In the genomic region with DNA sequence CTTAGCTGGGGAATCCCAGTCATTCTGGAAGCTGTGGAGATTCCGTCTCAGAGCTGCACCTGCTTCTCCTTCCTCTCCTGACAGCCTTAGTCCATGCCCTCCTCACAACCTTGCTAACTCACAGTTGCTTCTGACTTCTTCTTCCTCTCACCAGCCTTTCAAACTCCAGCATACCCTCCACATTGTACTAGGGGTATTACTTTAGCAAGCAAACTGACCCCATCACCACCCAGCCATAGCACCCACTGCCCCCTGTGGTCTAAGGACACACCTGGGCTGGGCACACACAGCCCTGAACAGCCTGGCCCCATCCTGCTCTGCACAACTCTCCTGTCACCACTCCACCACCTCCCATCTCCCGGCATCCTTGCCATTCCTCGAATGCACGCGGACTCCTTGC, we compare ENCODE assay signal across 28 cellular contexts.
"Had no signal": no experiment of that assay in that cellular context is flagged by ENCODE, and none has a peak within 500 bp of the region (broad histone marks: within the 10 kb centered on the region; RNA-seq: fewer than 3 reads in every experiment).

No MANE protein-coding gene starts in this region.

- H3K27ac ChIP-seq: stomach, suprapubic skin, testis, thoracic aorta, thyroid gland, tibial artery, tibial nerve, transverse colon, upper lobe of left lung, upper lobe of right lung, uterus, vagina had no signal

- H3K4me1 Mint-ChIP-seq: stimulated activated effector memory CD8-positive, alpha-beta T cell treated with anti-CD3 and anti-CD28 coated beads, Interleukin-12 subunit alpha, Interleukin-12 subunit beta, amount 100 ng/mL, for 72 hours; stimulated activated memory B cell treated with anti-CD40 and anti-IgM and Interleukin-4, amounts not matched to agents 10 μg/mL and 1 μg/mL and 100 μg/mL, for 72 hours; stimulated activated naive B cell treated with anti-CD40 and anti-IgM and Interleukin-4, amounts not matched to agents 10 μg/mL and 1 μg/mL and 100 μg/mL, for 72 hours; stimulated activated naive CD8-positive, alpha-beta T cell treated with anti-CD3 and anti-CD28 coated beads, Interleukin-15, amount 100 ng/mL, for 72 hours had no signal

- H3K36me3 Mint-ChIP-seq: stimulated activated effector memory CD8-positive, alpha-beta T cell treated with anti-CD3 and anti-CD28 coated beads, Interleukin-12 subunit alpha, Interleukin-12 subunit beta, amount 100 ng/mL, for 72 hours; stimulated activated memory B cell treated with anti-CD40 and anti-IgM and Interleukin-4, amounts not matched to agents 10 μg/mL and 1 μg/mL and 100 μg/mL, for 72 hours; stimulated activated naive B cell treated with anti-CD40 and anti-IgM and Interleukin-4, amounts not matched to agents 10 μg/mL and 1 μg/mL and 100 μg/mL, for 72 hours; type B pancreatic cell had no signal

- DNase-seq: stimulated activated CD4-positive, alpha-beta T cell treated with anti-CD3 and anti-CD28 coated beads, Interleukin-2, amount 100 ng/mL, for 48 hours; stimulated activated CD4-positive, alpha-beta T cell treated with anti-CD3 and anti-CD28 coated beads, Interleukin-4, amount 100 ng/mL, for 1 hour; stimulated activated CD4-positive, alpha-beta T cell treated with anti-CD3 and anti-CD28 coated beads, Interleukin-4, amount 100 ng/mL, for 24 hours; stimulated activated CD4-positive, alpha-beta T cell treated with anti-CD3 and anti-CD28 coated beads, Interleukin-4, amount 100 ng/mL, for 4 hours; stimulated activated CD8-positive, alpha-beta memory T cell treated with anti-CD3 and anti-CD28 coated beads, Interleukin-4, amount 100 ng/mL, for 48 hours; stimulated activated naive B cell treated with anti-CD40 and anti-IgM and Interleukin-4, amounts not matched to agents 10 μg/mL and 1 μg/mL and 100 μg/mL, for 72 hours; stimulated activated naive CD4-positive, alpha-beta T cell; stimulated activated naive CD4-positive, alpha-beta T cell treated with Interleukin-2 at 50 U/mL for 16 hours; stimulated activated naive CD8-positive, alpha-beta T cell treated with anti-CD3 and anti-CD28 coated beads, Interleukin-15, amount 100 ng/mL, for 72 hours; stimulated activated naive CD8-positive, alpha-beta T cell treated with anti-CD3 and anti-CD28 coated beads, Interleukin-15, Interleukin-2, amounts not matched to agents 100 U/mL and 50 U/mL, for 24 hours; stomach; substantia nigra; testis; thyroid gland; tibial artery; transverse colon; trophoblast cell; upper lobe of left lung; upper lobe of right lung; uterus had no signal

- H3K27ac Mint-ChIP-seq: stimulated activated effector memory CD8-positive, alpha-beta T cell treated with anti-CD3 and anti-CD28 coated beads, Interleukin-12 subunit alpha, Interleukin-12 subunit beta, amount 100 ng/mL, for 72 hours; stimulated activated memory B cell treated with anti-CD40 and anti-IgM and Interleukin-4, amounts not matched to agents 10 μg/mL and 1 μg/mL and 100 μg/mL, for 72 hours; stimulated activated naive B cell treated with anti-CD40 and anti-IgM and Interleukin-4, amounts not matched to agents 10 μg/mL and 1 μg/mL and 100 μg/mL, for 72 hours; stimulated activated naive CD8-positive, alpha-beta T cell treated with anti-CD3 and anti-CD28 coated beads, Interleukin-15, amount 100 ng/mL, for 72 hours; stimulated activated naive CD8-positive, alpha-beta T cell treated with anti-CD3 and anti-CD28 coated beads, Interleukin-15, Interleukin-2, amounts not matched to agents 100 ng/mL and 50 ng/mL, for 24 hours; type B pancreatic cell had no signal

- H3K4me3 Mint-ChIP-seq: stimulated activated effector memory CD8-positive, alpha-beta T cell treated with anti-CD3 and anti-CD28 coated beads, Interleukin-12 subunit alpha, Interleukin-12 subunit beta, amount 100 ng/mL, for 72 hours; stimulated activated memory B cell treated with anti-CD40 and anti-IgM and Interleukin-4, amounts not matched to agents 10 μg/mL and 1 μg/mL and 100 μg/mL, for 72 hours; stimulated activated naive B cell treated with anti-CD40 and anti-IgM and Interleukin-4, amounts not matched to agents 10 μg/mL and 1 μg/mL and 100 μg/mL, for 72 hours; stimulated activated naive CD8-positive, alpha-beta T cell treated with anti-CD3 and anti-CD28 coated beads, Interleukin-15, amount 100 ng/mL, for 72 hours; stimulated activated naive CD8-positive, alpha-beta T cell treated with anti-CD3 and anti-CD28 coated beads, Interleukin-15, Interleukin-2, amounts not matched to agents 100 ng/mL and 50 ng/mL, for 24 hours; type B pancreatic cell had no signal

- H3K4me1 ChIP-seq: stomach, suprapubic skin, testis, thyroid gland, tibial artery, tibial nerve, transverse colon, upper lobe of left lung, upper lobe of right lung, uterus, vagina had no signal

- H3K4me3 ChIP-seq: stomach, suprapubic skin, testis, thoracic aorta, thyroid gland, tibial artery, tibial nerve, transverse colon, upper lobe of left lung, upper lobe of right lung, uterus, vagina had no signal

- H3K27me3 ChIP-seq: stomach, suprapubic skin, testis, thyroid gland, tibial artery, tibial nerve, transverse colon, upper lobe of left lung, upper lobe of right lung, uterus, vagina had no signal

- ATAC-seq: stimulated activated effector memory CD8-positive, alpha-beta T cell treated with anti-CD3 and anti-CD28 coated beads, Interleukin-12 subunit alpha, Interleukin-12 subunit beta, amount 100 ng/mL, for 72 hours; stimulated activated memory B cell treated with anti-CD40 and anti-IgM and Interleukin-4, amounts not matched to agents 10 μg/mL and 1 μg/mL and 100 μg/mL, for 72 hours; stimulated activated naive B cell treated with anti-CD40 and anti-IgM and Interleukin-4, amounts not matched to agents 10 μg/mL and 1 μg/mL and 100 μg/mL, for 72 hours; stimulated activated naive CD8-positive, alpha-beta T cell treated with anti-CD3 and anti-CD28 coated beads, Interleukin-15, amount 100 ng/mL, for 72 hours; stimulated activated naive CD8-positive, alpha-beta T cell treated with anti-CD3 and anti-CD28 coated beads, Interleukin-15, Interleukin-2, amounts not matched to agents 100 U/mL and 50 U/mL, for 24 hours; upper lobe of right lung had no signal

- H3K9me3 ChIP-seq: stomach, suprapubic skin, testis, thoracic aorta, thyroid gland, tibial artery, tibial nerve, transverse colon, upper lobe of left lung, upper lobe of right lung, uterus, vagina had no signal

- H3K36me3 ChIP-seq: stomach, suprapubic skin, thoracic aorta, thyroid gland, tibial artery, tibial nerve, transverse colon, upper lobe of left lung, upper lobe of right lung, uterus, vagina had no signal

- H3K9me3 Mint-ChIP-seq: stimulated activated memory B cell treated with anti-CD40 and anti-IgM and Interleukin-4, amounts not matched to agents 10 μg/mL and 1 μg/mL and 100 μg/mL, for 72 hours; stimulated activated naive B cell treated with anti-CD40 and anti-IgM and Interleukin-4, amounts not matched to agents 10 μg/mL and 1 μg/mL and 100 μg/mL, for 72 hours; stimulated activated naive CD8-positive, alpha-beta T cell treated with anti-CD3 and anti-CD28 coated beads, Interleukin-15, amount 100 ng/mL, for 72 hours; stimulated activated naive CD8-positive, alpha-beta T cell treated with anti-CD3 and anti-CD28 coated beads, Interleukin-15, Interleukin-2, amounts not matched to agents 100 ng/mL and 50 ng/mL, for 24 hours; type B pancreatic cell had no signal

- H3K27me3 Mint-ChIP-seq: stimulated activated naive CD8-positive, alpha-beta T cell treated with anti-CD3 and anti-CD28 coated beads, Interleukin-15, amount 100 ng/mL, for 72 hours had no signal
